11 cellular contexts compared by ENCODE assay signal in the genomic region with DNA sequence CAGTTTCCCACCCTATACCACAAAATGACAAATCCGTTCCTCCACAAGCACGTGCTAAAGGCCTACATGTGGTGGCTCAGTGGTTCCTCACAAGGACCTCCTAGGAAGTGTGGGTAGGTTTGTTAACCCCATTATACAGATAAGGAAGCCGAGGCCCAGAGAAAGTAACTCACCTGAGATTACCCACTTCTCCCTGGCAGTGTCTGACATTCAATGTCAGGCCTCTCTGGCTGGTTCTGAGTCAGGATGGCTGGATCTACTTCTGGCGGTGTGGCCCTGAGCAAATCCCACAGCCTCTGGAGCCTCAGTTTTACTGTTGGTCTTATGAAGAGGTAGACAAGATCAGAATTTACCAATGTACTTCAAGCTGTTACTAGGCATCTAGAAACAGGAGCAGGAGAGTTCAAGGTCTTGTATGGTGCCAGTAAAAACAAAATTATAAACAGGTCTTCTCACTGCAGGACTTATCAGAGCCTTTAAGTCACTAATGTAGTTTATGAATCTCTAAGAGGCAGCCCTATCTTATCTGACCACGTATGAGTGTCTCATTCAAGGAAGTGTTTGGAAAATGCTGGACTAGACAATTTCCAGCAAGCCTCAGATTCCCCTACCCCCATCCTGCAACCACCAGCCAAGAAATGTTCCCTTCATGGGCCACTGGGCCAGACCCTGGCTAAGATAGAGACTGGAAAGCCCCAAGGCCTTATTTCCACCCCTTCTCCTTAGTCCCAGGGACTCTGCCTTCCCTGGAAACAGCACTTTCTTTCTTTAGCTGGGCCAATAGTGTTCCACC. TPM values are rescaled to one million over a fixed set of nuclear protein-coding genes. Genes with fewer than 3 reads are reported as not detected.
A peak's percentile ranks its signal among the peaks of the same experiment; 100 is the strongest.
DNase-seq lines count a peak whose midpoint lies in the region; ATAC-seq and TF ChIP-seq lines count a peak whose summit lies in the region.
"Had no signal": no experiment of that assay in that cellular context is flagged by ENCODE, and none has a peak within 500 bp of the region (broad histone marks: within the 10 kb centered on the region; RNA-seq: fewer than 3 reads in every experiment).

No MANE protein-coding gene starts in this region.

- WGBS in sigmoid colon, 2 donors, result 69 to 71% methylated on average over 5 of the region's 5 CpGs

- peak overlapping the region; percentile 91 to 99 (median 96) for H3K27ac ChIP-seq in sigmoid colon

- H3K27me3 ChIP-seq in kidney epithelial cell (ENCODE audit: control insufficient read depth, insufficient read depth, low read length), result no peaks in the 10 kb centered on the region
- no peaks in the 10 kb centered on the region for H3K27me3 ChIP-seq in sigmoid colon
- H3K27me3 ChIP-seq: Peyer's patch had no signal

- peak; percentile 35 for DNase-seq in ELF-1 (ENCODE audit: low read depth, low spot score)
- peak; percentile 20 for DNase-seq in dermis blood vessel endothelial cell
- DNase-seq in kidney epithelial cell (ENCODE audit: low read depth), result peak; percentile 85
- DNase-seq in sigmoid colon, result no peak
- DNase-seq in KBM-7, result no peak
- DNase-seq in SK-N-DZ (ENCODE audit: low spot score), result no peak
- no peak for DNase-seq in effector CD8-positive, alpha-beta T cell (lab: John Stamatoyannopoulos, UW)
- DNase-seq: activated CD8-positive, alpha-beta memory T cell treated with anti-CD3 and anti-CD28 coated beads, Interleukin-2, amount 50 U/mL, for 48 hours; Peyer's patch had no signal

- TF ChIP-seq CTCF in kidney epithelial cell (IDR thresholded peaks at IDR 0.05; ENCODE audit: insufficient read depth, low read length, poor library complexity, severe bottlenecking) (no peak), sigmoid colon (IDR thresholded peaks at IDR 0.05) (no peak)

- peaks cover 0 to 54% (median 41%) of the 10 kb centered on the region in 4 donors for H3K4me1 ChIP-seq in sigmoid colon
- H3K4me1 ChIP-seq: Peyer's patch had no signal

- in situ Hi-C loops in KBM-7 (cut with MboI; ENCODE audit: low pct_unique_long_range_greater_than_20kb, low sequenced_read_pairs), result no loop called here

- H3K36me3 ChIP-seq in kidney epithelial cell (ENCODE audit: control insufficient read depth, insufficient read depth, low read length) (no peaks in the 10 kb centered on the region), sigmoid colon (peaks cover 8 to 17% (median 10%) of the 10 kb centered on the region in 4 donors)
- H3K36me3 ChIP-seq: Peyer's patch had no signal

- intact Hi-C loops in sigmoid colon (cut with DNase I), result loop anchor here (10.0 kb wide), 1 partner anchor 1112 kb away; the partner anchor contains the start of genes RNU4-1 and RNU4-2

- no peaks in the 10 kb centered on the region for H3K9me3 ChIP-seq in sigmoid colon
- H3K9me3 ChIP-seq: Peyer's patch had no signal

- no peak for ATAC-seq in HG03159 (IDR thresholded peaks at IDR 0.05; ENCODE audit: unreplicated experiment)
- ATAC-seq: stimulated activated memory B cell treated with anti-CD40 and anti-IgM and Interleukin-4, amounts not matched to agents 10 μg/mL and 1 μg/mL and 100 μg/mL, for 72 hours had no signal

- H3K4me3 ChIP-seq in kidney epithelial cell (ENCODE audit: low read depth, low read length), result no peak overlapping the region
- peak overlapping the region; percentile 58 to 86 (median 76) for H3K4me3 ChIP-seq in sigmoid colon

- TF ChIP-seq POLR2A in sigmoid colon (IDR thresholded peaks at IDR 0.05), result no peak

- peak in 1 of 4 donors; percentile 18 for TF ChIP-seq EP300 in sigmoid colon (IDR thresholded peaks at IDR 0.05)

RNA-seq across cellular contexts. Expression of gene HSPB8, which starts 4.2 kb away (rescaled TPM):
- total RNA-seq in dermis blood vessel endothelial cell (3.4 and 5.1 TPM in 2 replicates), kidney epithelial cell (43.3 and 44.2 TPM in 2 replicates), sigmoid colon (100 to 1,000 TPM; 311 to 485 (median 436) TPM)
- 10 to 100 TPM in 2 of 3 donors, 1 to 10 TPM in 1; 2.1 to 20.9 (median 18.0) TPM for polyA plus RNA-seq in sigmoid colon
- 0.24 and 0.34 TPM in 2 replicates for polyA plus RNA-seq in SK-N-DZ (2014; cell fraction: cytosol; rRNA removed)
- polyA plus RNA-seq in SK-N-DZ (2014; cell fraction: nucleus; rRNA removed), result 0.10 and 0.12 TPM in 2 replicates

Comparison
In these comparisons a context has a peak if more than half of its experiments do, and no peak if none do; other contexts are left out.
1. DNase-seq: peak in ELF-1 (single experiment), dermis blood vessel endothelial cell (single experiment) and kidney epithelial cell (single experiment); none in sigmoid colon (single experiment), KBM-7 (single experiment), SK-N-DZ (single experiment) and effector CD8-positive, alpha-beta T cell (single experiment).